In the genomic region with DNA sequence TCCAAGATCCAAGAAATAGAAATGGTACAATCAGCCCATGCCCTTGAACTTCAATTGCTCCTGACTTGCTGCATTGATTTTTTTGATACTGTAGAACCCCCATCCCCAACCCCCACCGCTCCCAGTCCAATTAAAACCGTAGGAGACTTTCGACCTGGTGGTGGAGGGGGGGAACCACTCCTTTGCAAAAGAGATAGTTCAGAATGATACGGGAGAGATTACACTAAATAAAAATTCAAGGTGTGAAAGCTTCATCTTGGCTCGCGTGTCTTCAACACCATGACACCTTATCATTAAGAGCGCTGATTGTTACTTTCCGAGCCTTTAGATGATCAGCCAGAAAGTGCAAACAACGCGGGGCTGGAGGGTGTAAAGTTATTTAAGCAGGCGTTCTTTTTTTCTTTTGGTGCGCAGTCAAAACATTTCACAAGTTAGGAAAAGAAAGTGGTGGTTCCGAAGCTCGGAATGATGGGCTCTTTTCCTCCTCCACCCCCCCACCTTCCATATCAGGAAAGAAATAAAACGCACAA, we compare ENCODE assay signal across 9 cellular contexts. TPM values are rescaled to one million over a fixed set of nuclear protein-coding genes. Genes with fewer than 3 reads are reported as not detected.
DNase-seq lines count a peak whose midpoint lies in the region; ATAC-seq and TF ChIP-seq lines count a peak whose summit lies in the region.
"Had no signal": no experiment of that assay in that cellular context is flagged by ENCODE, and none has a peak within 500 bp of the region (broad histone marks: within the 10 kb centered on the region; RNA-seq: fewer than 3 reads in every experiment).

No MANE protein-coding gene starts in this region.

- TF ChIP-seq POLR2A in prostate gland (IDR thresholded peaks at IDR 0.05), result no peak

- H3K27ac ChIP-seq in RWPE2 (ENCODE audit: poor library complexity, severe bottlenecking) (peak overlapping the region; percentile 86), prostate gland (peak overlapping the region; percentile 87 to 89)

- DNase-seq in GM03348 (ENCODE audit: low spot score), result peak; percentile 8
- DNase-seq in RWPE2 (ENCODE audit: low spot score), result no peak
- DNase-seq in glutamatergic neuron, result peak; percentile 20
- no peak for DNase-seq in prostate gland (ENCODE audit: low spot score)
- DNase-seq in amniotic stem cell (lab: John Stamatoyannopoulos, UW), result no peak
- DNase-seq: Karpas-422 had no signal

- H3K27ac Mint-ChIP-seq in glutamatergic neuron (ENCODE audit: unreplicated experiment), result peak overlapping the region; percentile 96

- intact Hi-C loops in prostate gland (cut with DNase I), result loop anchor here (5.0 to 10.0 kb wide), 5 partner anchors 61 to 959 kb away; partner anchors contain the start of gene RAD23B

- peaks cover 20% of the 10 kb centered on the region for H3K4me1 Mint-ChIP-seq in glutamatergic neuron (ENCODE audit: low read depth, unreplicated experiment)

- TF ChIP-seq CTCF in RWPE2 (IDR thresholded peaks at IDR 0.05; ENCODE audit: poor library complexity, severe bottlenecking), result no peak
- no peak for TF ChIP-seq CTCF in glutamatergic neuron (IDR thresholded peaks at IDR 0.05; ENCODE audit: partially characterized antibody, unreplicated experiment)
- TF ChIP-seq CTCF in prostate gland (IDR thresholded peaks at IDR 0.05), result no peak

- peaks cover 42% of the 10 kb centered on the region for H3K27me3 Mint-ChIP-seq in glutamatergic neuron (ENCODE audit: unreplicated experiment)

- whole genome bisulfite sequencing in prostate gland, result 0% methylated on average over 15 of the region's 15 CpGs

- H3K27me3 ChIP-seq in RWPE2 (ENCODE audit: insufficient read depth, poor library complexity, severe bottlenecking) (no peaks in the 10 kb centered on the region), prostate gland (replicated peaks; ENCODE audit: insufficient read depth) (no peaks in the 10 kb centered on the region)

- H3K36me3 Mint-ChIP-seq in glutamatergic neuron (ENCODE audit: unreplicated experiment), result no peaks in the 10 kb centered on the region

- ATAC-seq in RWPE2 (ENCODE audit: low read depth), result no peak
- ATAC-seq in HG02870 (IDR thresholded peaks at IDR 0.05; ENCODE audit: unreplicated experiment), result no peak
- ATAC-seq in HG03039 (IDR thresholded peaks at IDR 0.05; ENCODE audit: unreplicated experiment), result no peak
- no peak for ATAC-seq in GM19023 (IDR thresholded peaks at IDR 0.05; ENCODE audit: unreplicated experiment)

- peak overlapping the region; percentile 64 for H3K4me3 ChIP-seq in RWPE2 (ENCODE audit: severe bottlenecking)
- peak overlapping the region; percentile 67 to 75 for H3K4me3 ChIP-seq in prostate gland

- H3K4me1 ChIP-seq in RWPE2 (ENCODE audit: insufficient read depth, poor library complexity, severe bottlenecking) (peaks cover 41% of the 10 kb centered on the region), prostate gland (replicated peaks) (no peaks in the 10 kb centered on the region)

- H3K9me3 ChIP-seq in RWPE2 (ENCODE audit: severe bottlenecking) (no peaks in the 10 kb centered on the region), prostate gland (no peaks in the 10 kb centered on the region)

- no peaks in the 10 kb centered on the region for H3K36me3 ChIP-seq in RWPE2 (ENCODE audit: low read depth)
- H3K36me3 ChIP-seq in prostate gland, result no peaks in the 10 kb centered on the region

- H3K9me3 Mint-ChIP-seq in glutamatergic neuron (ENCODE audit: unreplicated experiment), result peaks cover 46% of the 10 kb centered on the region

- peak overlapping the region; percentile 99 for H3K4me3 Mint-ChIP-seq in glutamatergic neuron (ENCODE audit: unreplicated experiment)

RNA-seq across cellular contexts. Expression of gene ZNF462, which starts 1.3 kb away (rescaled TPM):
- total RNA-seq in glutamatergic neuron (ENCODE audit: unreplicated experiment) (259 TPM), prostate gland (10 to 100 TPM; 41.4 to 54.4 TPM)

Comparison
In these comparisons a context has a peak if more than half of its experiments do, and no peak if none do; other contexts are left out.
1. DNase-seq: peak in GM03348 (single experiment) and glutamatergic neuron (single experiment); none in RWPE2 (single experiment), prostate gland (single experiment) and amniotic stem cell (single experiment).